In genomic region chr7:21507627-21508343, GRCh38 we compare ENCODE assay signal across 8 cellular contexts. TPM values are rescaled to one million over a fixed set of nuclear protein-coding genes. Genes with fewer than 3 reads are reported as not detected.
DNase-seq lines count a peak whose midpoint lies in the region; ATAC-seq, FAIRE-seq and TF ChIP-seq lines count a peak whose summit lies in the region.

No MANE protein-coding gene starts in this region.

- H3K36me3 ChIP-seq in body of pancreas (replicated peaks in 1 of 2; ENCODE audit: insufficient read depth in 1 of 2, low read depth in 2 of 2) (peaks cover 0 to 2% of the 10 kb centered on the region in 2 donors), kidney (ENCODE audit: control insufficient read depth in 1 of 2, insufficient read depth in 2 of 2, low read length in 2 of 2) (no peaks in the 10 kb centered on the region)

- H3K9me3 ChIP-seq in body of pancreas (no peaks in the 10 kb centered on the region), kidney (ENCODE audit: control insufficient read depth in 1 of 2, low read length in 2 of 2) (no peaks in the 10 kb centered on the region)

- peak; percentile 5 for DNase-seq in activated gamma-delta T cell treated with Interleukin-2 at 50 U/mL for 16 hours
- no peak for DNase-seq in activated gamma-delta T cell (lab: John Stamatoyannopoulos, UW)
- DNase-seq in NAMALWA (ENCODE audit: low spot score) = peak; percentile 51
- peak; percentile 51 to 63 (median 60) for DNase-seq in body of pancreas
- no peak for DNase-seq in kidney
- peak; percentile 3 for DNase-seq in stimulated activated CD8-positive, alpha-beta memory T cell treated with anti-CD3 and anti-CD28 coated beads, Interleukin-15, amount 100 ng/mL, for 1 hour (ENCODE audit: low read depth)
- DNase-seq in NCI-H1417 treated with DMSO at 0.1 percent for 48 hours (lab: John Stamatoyannopoulos, UW) = no peak

- 65 to 71% methylated on average over 8 of the region's 8 CpGs for WGBS in body of pancreas, 2 donors

- intact Hi-C loops in body of pancreas (cut with DNase I) (loop anchor here (10.0 kb wide), 1 partner anchor 243 kb away; no protein-coding TSS in a partner anchor), kidney (cut with DNase I) (no loop called here)

- no peak overlapping the region for H3K9ac ChIP-seq in kidney (ENCODE audit: low read length in 2 of 2)

- TF ChIP-seq POLR2A in body of pancreas (IDR thresholded peaks at IDR 0.05) = no peak

- no peak overlapping the region for H3K27ac ChIP-seq in body of pancreas
- H3K27ac ChIP-seq in kidney (ENCODE audit: low read depth in 2 of 2, low read length in 2 of 2) = no peak overlapping the region

- no peaks in the 10 kb centered on the region for H3K27me3 ChIP-seq in body of pancreas

- H3K4me1 ChIP-seq in body of pancreas (peaks cover 7% of the 10 kb centered on the region), kidney (ENCODE audit: control insufficient read depth in 1 of 2, insufficient read depth in 1 of 2, low read depth in 1 of 2, low read length in 2 of 2) (no peaks in the 10 kb centered on the region)

- ATAC-seq in body of pancreas = peak; percentile 72
- no peak for ATAC-seq in HG03175 (IDR thresholded peaks at IDR 0.05; ENCODE audit: unreplicated experiment)

- FAIRE-seq in kidney (lab: Jason Lieb, UNC) = peak; percentile 17

- no peak overlapping the region for H3K4me3 ChIP-seq in body of pancreas
- no peak overlapping the region for H3K4me3 ChIP-seq in kidney (ENCODE audit: low read length in 2 of 2)

- TF ChIP-seq CTCF in body of pancreas (IDR thresholded peaks at IDR 0.05) = peak in 6 of 7 experiments; percentile 52 to 79 (median 72)
- TF ChIP-seq CTCF in kidney (IDR thresholded peaks at IDR 0.05; ENCODE audit: borderline replicate concordance, extremely low read depth, insufficient read depth) = peak; percentile 74

RNA-seq across cellular contexts. Expression of gene DNAH11, which starts 35.1 kb away (rescaled TPM):
- under 1 TPM; 0.52 to 0.99 TPM for total RNA-seq in body of pancreas
- total RNA-seq in kidney = 2.3 TPM
- 0.58 TPM for polyA plus RNA-seq in kidney (ENCODE audit: insufficient read depth, low read depth, low replicate concordance)

Comparison
In these comparisons a context has a peak if more than half of its experiments do, and no peak if none do; other contexts are left out.
1. DNase-seq: peak in activated gamma-delta T cell treated with Interleukin-2 at 50 U/mL for 16 hours (single experiment), NAMALWA (single experiment), body of pancreas (4 of 4) and stimulated activated CD8-positive, alpha-beta memory T cell treated with anti-CD3 and anti-CD28 coated beads, Interleukin-15, amount 100 ng/mL, for 1 hour (single experiment); none in activated gamma-delta T cell (single experiment), kidney (single experiment) and NCI-H1417 treated with DMSO at 0.1 percent for 48 hours (single experiment).